In genomic region chr13:113789167-113789566, GRCh38 we compare ENCODE assay signal across 20 cellular contexts. TPM values are rescaled to one million over a fixed set of nuclear protein-coding genes. Genes with fewer than 3 reads are reported as not detected.
DNase-seq lines count a peak whose midpoint lies in the region; ATAC-seq, FAIRE-seq and TF ChIP-seq lines count a peak whose summit lies in the region.
"Had no signal": no experiment of that assay in that cellular context is flagged by ENCODE, and none has a peak within 500 bp of the region (broad histone marks: within the 10 kb centered on the region; RNA-seq: fewer than 3 reads in every experiment).

No MANE protein-coding gene starts in this region.

- H3K4me1 Mint-ChIP-seq in activated CD4-positive, alpha-beta T cell treated with anti-CD3 and anti-CD28 coated beads, Interleukin-2, amount 10 ng/mL, durations not matched to agents 24 days and 14 days, result no peaks in the 10 kb centered on the region
- H3K4me1 Mint-ChIP-seq: CD4-positive, alpha-beta memory T cell; GM23338 had no signal

- H3K4me2 ChIP-seq in K562 (ENCODE audit: insufficient read depth, low read length), result no peak overlapping the region
- H3K4me2 ChIP-seq: GM23338 had no signal

- H3K9me3 ChIP-seq in K562 (replicated peaks; ENCODE audit: control insufficient read depth, insufficient read depth, low read depth, low read length) (no peaks in the 10 kb centered on the region), upper lobe of right lung (no peaks in the 10 kb centered on the region)
- H3K9me3 ChIP-seq: HAP-1 had no signal

- ATAC-seq in K562 (no peak), omental fat pad (ENCODE audit: low FRiP score) (no peak), upper lobe of right lung (no peak)
- ATAC-seq: GM23338 had no signal

- TF ChIP-seq CTCF in K562 (IDR thresholded peaks at IDR 0.05 in 2 of 3, conservative IDR thresholded peaks at IDR 0.05 in 1 of 3; ENCODE audit: insufficient read depth in 2 of 3, low read depth in 1 of 3, low read length in 3 of 3) (no peak), omental fat pad (IDR thresholded peaks at IDR 0.05) (no peak), upper lobe of right lung (IDR thresholded peaks at IDR 0.05) (no peak)

- intact Hi-C loops in K562 (cut with micrococcal nuclease) (no loop called here), upper lobe of right lung (cut with DNase I) (no loop called here)
- intact Hi-C loops in activated CD4-positive, alpha-beta T cell treated with anti-CD3 and anti-CD28 coated beads, Interleukin-2, amount 10 ng/mL, durations not matched to agents 24 days and 14 days (cut with micrococcal nuclease), result no loop called here

- no peak overlapping the region for H3K9ac ChIP-seq in K562 (ENCODE audit: insufficient read depth in 1 of 2, low read depth in 2 of 2, low read length in 2 of 2)

- H3K36me3 Mint-ChIP-seq in activated CD4-positive, alpha-beta T cell treated with anti-CD3 and anti-CD28 coated beads, Interleukin-2, amount 10 ng/mL, durations not matched to agents 24 days and 14 days (ENCODE audit: low read depth), result no peaks in the 10 kb centered on the region
- H3K36me3 Mint-ChIP-seq: CD4-positive, alpha-beta memory T cell had no signal

- no peak for TF ChIP-seq POLR2A in K562 (conservative IDR thresholded peaks at IDR 0.05)

- H3K4me3 Mint-ChIP-seq in activated CD4-positive, alpha-beta T cell treated with anti-CD3 and anti-CD28 coated beads, Interleukin-2, amount 10 ng/mL, durations not matched to agents 24 days and 14 days, result no peak overlapping the region
- H3K4me3 Mint-ChIP-seq: CD4-positive, alpha-beta memory T cell; GM23338; HFFc6 had no signal

- no peaks in the 10 kb centered on the region for H3K79me2 ChIP-seq in K562 (ENCODE audit: control insufficient read depth, insufficient read depth, low read length)

- no TSS peak for BruUV-seq in K562 (replicated peaks; lab: Mats Ljungman, UMichigan)

- peak; percentile 33 for DNase-seq in H7
- DNase-seq in K562 (ENCODE audit: extremely low read depth in 1 of 4, low spot score in 3 of 4), result no peak
- DNase-seq in omental fat pad (ENCODE audit: low spot score), result peak; percentile 3
- peak; percentile 11 for DNase-seq in upper lobe of right lung
- no peak for DNase-seq in A172 (ENCODE audit: low spot score)
- DNase-seq in iPS-NIHi7 (ENCODE audit: extremely low spot score), result no peak
- DNase-seq in activated CD4-positive, alpha-beta T cell treated with anti-CD3 and anti-CD28 coated beads, Interleukin-2, amount 10 ng/mL, durations not matched to agents 24 days and 14 days, result no peak
- DNase-seq: 8988T; C1 segment of cervical spinal cord; Calu3; CD4-positive, alpha-beta memory T cell; COR-L47; DMS53; DMS79 treated with DMSO at 0.1 percent for 48 hours; GF-D8; HFFc6 had no signal

- FAIRE-seq in K562 (lab: Jason Lieb, UNC), result no peak
- FAIRE-seq: GM18507 had no signal

- no peaks in the 10 kb centered on the region for H3K27me3 ChIP-seq in H7 (ENCODE audit: control insufficient read depth, insufficient read depth, low read length)
- H3K27me3 ChIP-seq in K562 (ENCODE audit: control insufficient read depth in 2 of 2, insufficient read depth in 2 of 2, low read length in 2 of 2), result peaks cover 27 to 80% of the 10 kb centered on the region in 2 experiments
- no peaks in the 10 kb centered on the region for H3K27me3 ChIP-seq in upper lobe of right lung

- no peak overlapping the region for H3K27ac Mint-ChIP-seq in activated CD4-positive, alpha-beta T cell treated with anti-CD3 and anti-CD28 coated beads, Interleukin-2, amount 10 ng/mL, durations not matched to agents 24 days and 14 days
- H3K27ac Mint-ChIP-seq: GM23338, HFFc6 had no signal

- TF ChIP-seq RAD21 in K562 (CRISPR knock-in tag; conservative IDR thresholded peaks at IDR 0.05 in 1 of 2, IDR thresholded peaks at IDR 0.05 in 1 of 2), result no peak

- POLR2A ChIA-PET in K562 (lab: Yijun Ruan, JAX), result no interaction called here

- H2AFZ ChIP-seq in K562 (ENCODE audit: low read depth, low read length), result no peak overlapping the region
- H2AFZ ChIP-seq: GM23338 had no signal

- H3K36me3 ChIP-seq in H7 (replicated peaks; ENCODE audit: control insufficient read depth, insufficient read depth, low read length) (no peaks in the 10 kb centered on the region), K562 (ENCODE audit: control insufficient read depth, insufficient read depth, low read length) (no peaks in the 10 kb centered on the region), upper lobe of right lung (no peaks in the 10 kb centered on the region)
- H3K36me3 ChIP-seq: HAP-1 had no signal

- H3K27ac ChIP-seq in K562 (ENCODE audit: extremely low read depth, low read depth, low read length) (no peak overlapping the region), upper lobe of right lung (no peak overlapping the region)

- peaks cover 4% of the 10 kb centered on the region for H3K27me3 Mint-ChIP-seq in activated CD4-positive, alpha-beta T cell treated with anti-CD3 and anti-CD28 coated beads, Interleukin-2, amount 10 ng/mL, durations not matched to agents 24 days and 14 days

- in situ Hi-C loops in K562 (cut with MboI), result no loop called here

- no peak overlapping the region for H3K4me3 ChIP-seq in H7 (ENCODE audit: insufficient read depth, low read depth, low read length)
- H3K4me3 ChIP-seq in K562, result no peak overlapping the region
- H3K4me3 ChIP-seq in upper lobe of right lung, result no peak overlapping the region
- H3K4me3 ChIP-seq: GM23338, HAP-1 had no signal

- WGBS in K562 (ENCODE audit: insufficient coverage, low coverage, missing lambda C conversion rate), result 3% methylated on average over 6 of the region's 6 CpGs

- CTCF ChIA-PET in K562 (lab: Yijun Ruan, JAX; ENCODE audit: low intra/inter-chr PET ratio), result no interaction called here

- H3K4me1 ChIP-seq in K562 (replicated peaks in 1 of 2; ENCODE audit: control insufficient read depth in 2 of 2, insufficient read depth in 2 of 2, low read length in 2 of 2) (peaks cover 0 to 8% of the 10 kb centered on the region in 2 experiments; a peak in 1 of 5 replicates), upper lobe of right lung (no peaks in the 10 kb centered on the region)
- H3K4me1 ChIP-seq: HAP-1 had no signal

- H4K20me1 ChIP-seq in K562 (replicated peaks; ENCODE audit: control insufficient read depth, insufficient read depth, low read length), result no peaks in the 10 kb centered on the region

- TF ChIP-seq EP300 in K562 (IDR thresholded peaks at IDR 0.05; ENCODE audit: low read length), result no peak

- no peaks in the 10 kb centered on the region for H3K9me1 ChIP-seq in K562 (ENCODE audit: control insufficient read depth, insufficient read depth, low read length)

- H3K9me3 Mint-ChIP-seq in activated CD4-positive, alpha-beta T cell treated with anti-CD3 and anti-CD28 coated beads, Interleukin-2, amount 10 ng/mL, durations not matched to agents 24 days and 14 days, result no peaks in the 10 kb centered on the region
- H3K9me3 Mint-ChIP-seq: HFFc6 had no signal

TF ChIP-seq in K562, 482 proteins besides CTCF, POLR2A, EP300 and RAD21 (continues in another document):
- TF ChIP-seq ZBTB5 (IDR thresholded peaks at IDR 0.05), result no peak
- no peak for TF ChIP-seq E2F1 (CRISPR knock-in tag; IDR thresholded peaks at IDR 0.05)

RNA-seq across cellular contexts. Expression of gene TMEM255B, which starts 30.1 kb away (rescaled TPM):
- 0.70 and 2.7 TPM in 2 replicates for total RNA-seq in H7 (2014; rRNA removed; shearing (Covaris generic))
- total RNA-seq in K562 (2011; cell fraction: chromatin; rRNA removed; ENCODE audit: low replicate concordance), result 1.8 and 1.9 TPM in 2 replicates
- total RNA-seq in K562 (2011; cell fraction: nucleolus; rRNA removed), result 1.3 and 1.5 TPM in 2 replicates
- 1.1 TPM in 2 replicates for total RNA-seq in K562 (2011; cell fraction: nucleoplasm; rRNA removed)
- total RNA-seq in K562 (2014; rRNA removed), result 0.23 and 0.33 TPM in 2 replicates
- 0.13 and 0.22 TPM in 2 replicates for total RNA-seq in K562 (2014; rRNA removed; fragmentation: Illumina TruSeq; extraction: Trizol)
- 0.30 and 0.36 TPM in 2 replicates for total RNA-seq in K562 (2015; rRNA removed; fragmentation: Illumina TruSeq; extraction: Trizol)
- 0.72 and 0.75 TPM in 2 replicates for total RNA-seq in K562 (2021)
- polyA plus RNA-seq in K562 (2011; rRNA removed), result 0.20 and 0.45 TPM in 2 replicates
- polyA plus RNA-seq in K562 (2011; cell fraction: cytosol; rRNA removed), result 0.19 and 0.65 TPM in 2 replicates
- 0.46 and 0.76 TPM in 2 replicates for polyA plus RNA-seq in K562 (2011; cell fraction: nucleus; rRNA removed)
- polyA plus RNA-seq in K562 (2012), result 0.57 and 2.2 TPM in 2 replicates
- polyA plus RNA-seq in K562 (2014; fragmentation: Illumina TruSeq; extraction: Trizol), result 0.42 and 0.46 TPM in 2 replicates
- polyA plus RNA-seq in K562 (2014; fragmentation: Nextera tagmentation; extraction: Ambion mirVana), result under 1 TPM; 0.01 to 0.04 TPM
- polyA plus RNA-seq in K562 (2014; rRNA removed), result 0.40 and 0.46 TPM in 2 replicates
- polyA minus RNA-seq in K562 (2011; rRNA and poly(A)+ RNA removed), result 1.1 and 1.3 TPM in 2 replicates
- 0.38 and 0.73 TPM in 2 replicates for polyA minus RNA-seq in K562 (2011; cell fraction: cytosol; rRNA and poly(A)+ RNA removed)
- polyA minus RNA-seq in K562 (2011; cell fraction: nucleus; rRNA and poly(A)+ RNA removed), result 0.27 and 0.89 TPM in 2 replicates
- 10 to 100 TPM in 2 of 4 donors, 1 to 10 TPM in 2; 2.7 to 19.1 (median 11.7) TPM for total RNA-seq in omental fat pad
- total RNA-seq in upper lobe of right lung, result 43.6 TPM
- total RNA-seq in A172 (2014; rRNA removed; shearing (Covaris generic)), result 1.8 and 2.3 TPM in 2 replicates
- total RNA-seq in activated CD4-positive, alpha-beta T cell treated with anti-CD3 and anti-CD28 coated beads, Interleukin-2, amount 10 ng/mL, durations not matched to agents 24 days and 14 days, result 2.0 and 2.4 TPM in 2 replicates
- total RNA-seq: Calu3, G401 had no signal

Comparison
In these comparisons a context has a peak if more than half of its experiments do, and no peak if none do; other contexts are left out.
1. DNase-seq: peak in H7 (single experiment), omental fat pad (single experiment) and upper lobe of right lung (single experiment); none in K562 (0 of 4), A172 (single experiment), iPS-NIHi7 (single experiment) and activated CD4-positive, alpha-beta T cell treated with anti-CD3 and anti-CD28 coated beads, Interleukin-2, amount 10 ng/mL, durations not matched to agents 24 days and 14 days (single experiment).